ENCODE assay signal across 16 cellular contexts in genomic region chr22:49674479-49674830, GRCh38.
"Had no signal": no experiment of that assay in that cellular context is flagged by ENCODE, and none has a peak within 500 bp of the region (broad histone marks: within the 10 kb centered on the region; RNA-seq: fewer than 3 reads in every experiment).

No MANE protein-coding gene starts in this region.

- H3K9me3 ChIP-seq: pancreas, tibial artery, upper lobe of left lung, uterus had no signal

- H3K4me3 Mint-ChIP-seq: mesothelial cell of epicardium; natural killer cell; neural crest cell; stimulated activated memory B cell treated with anti-CD40 and anti-IgM and Interleukin-4, amounts not matched to agents 10 μg/mL and 1 μg/mL and 100 μg/mL, for 72 hours; stimulated activated naive CD8-positive, alpha-beta T cell treated with anti-CD3 and anti-CD28 coated beads, Interleukin-15, Interleukin-2, amounts not matched to agents 100 ng/mL and 50 ng/mL, for 24 hours had no signal

- H3K27ac Mint-ChIP-seq: mesothelial cell of epicardium; natural killer cell; progenitor cell of endocrine pancreas; stimulated activated memory B cell treated with anti-CD40 and anti-IgM and Interleukin-4, amounts not matched to agents 10 μg/mL and 1 μg/mL and 100 μg/mL, for 72 hours; stimulated activated naive CD8-positive, alpha-beta T cell treated with anti-CD3 and anti-CD28 coated beads, Interleukin-15, Interleukin-2, amounts not matched to agents 100 ng/mL and 50 ng/mL, for 24 hours had no signal

- H3K36me3 Mint-ChIP-seq: mesothelial cell of epicardium; natural killer cell; stimulated activated memory B cell treated with anti-CD40 and anti-IgM and Interleukin-4, amounts not matched to agents 10 μg/mL and 1 μg/mL and 100 μg/mL, for 72 hours had no signal

- DNase-seq: cortex of kidney; dorsolateral prefrontal cortex; effector CD8-positive, alpha-beta T cell; foreskin melanocyte; natural killer cell; pancreas; right cardiac atrium; stimulated activated CD4-positive, alpha-beta T cell treated with anti-CD3 and anti-CD28 coated beads, Interleukin-4, amount 100 ng/mL, for 1 hour had no signal

- ATAC-seq: natural killer cell; pancreas; right cardiac atrium; stimulated activated memory B cell treated with anti-CD40 and anti-IgM and Interleukin-4, amounts not matched to agents 10 μg/mL and 1 μg/mL and 100 μg/mL, for 72 hours had no signal
